In the genomic region with DNA sequence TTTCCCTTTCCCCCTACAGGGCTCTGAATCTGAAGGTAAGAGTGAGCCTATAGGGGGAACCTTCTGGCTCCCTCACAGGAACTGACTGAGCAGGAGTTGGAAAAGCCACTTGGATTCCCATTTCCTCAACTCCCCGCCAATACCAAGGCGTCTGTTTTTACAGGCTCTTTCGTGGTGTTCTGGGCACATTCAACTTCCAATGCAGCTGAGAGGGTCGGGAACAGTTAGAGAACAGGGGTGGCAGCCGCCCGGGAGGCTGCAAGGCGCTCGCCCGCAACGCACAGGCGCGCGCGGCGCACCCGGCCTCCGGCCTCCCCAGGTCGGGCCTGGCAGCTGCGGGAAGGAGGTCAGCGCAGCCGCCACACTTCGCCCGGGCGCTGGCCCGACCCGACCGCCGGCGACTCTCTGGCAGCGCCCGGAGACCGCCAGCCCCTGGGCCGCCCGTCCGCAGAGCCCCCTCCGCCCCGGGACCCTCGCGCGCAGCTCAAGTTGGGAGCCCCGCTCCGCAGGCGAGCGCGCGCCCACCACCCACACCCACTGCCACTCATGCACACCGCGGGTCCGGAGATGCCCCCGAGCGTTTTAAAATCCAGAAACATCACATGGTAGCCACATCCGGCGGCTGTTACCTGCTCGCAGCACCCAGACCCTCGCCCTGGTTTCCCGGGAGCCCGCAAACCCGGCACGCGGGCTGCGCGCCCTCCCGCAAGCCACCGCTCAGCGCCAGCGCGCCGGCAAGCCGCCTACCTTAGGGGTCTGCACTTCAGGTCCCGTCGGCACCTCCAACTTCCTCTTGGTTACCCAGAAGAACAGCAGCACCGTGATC, we compare ENCODE assay signal across 8 cellular contexts. TPM values are rescaled to one million over a fixed set of nuclear protein-coding genes. Genes with fewer than 3 reads are reported as not detected.
DNase-seq lines count a peak whose midpoint lies in the region; ATAC-seq, FAIRE-seq and TF ChIP-seq lines count a peak whose summit lies in the region.

No MANE protein-coding gene starts in this region.

- ATAC-seq in CD4-positive, alpha-beta T cell (ENCODE audit: poor library complexity): no peak
- ATAC-seq in HG03066 (IDR thresholded peaks at IDR 0.05; ENCODE audit: low read depth, unreplicated experiment): peak; percentile 22
- ATAC-seq in activated naive CD8-positive, alpha-beta T cell treated with anti-CD3 and anti-CD28 coated beads, Interleukin-2, amount 50 U/mL, for 24 hours: peak; percentile 12

- no peak for FAIRE-seq in H54 (lab: Jason Lieb, UNC)

- no peak for DNase-seq in CD4-positive, alpha-beta T cell
- DNase-seq in activated naive CD8-positive, alpha-beta T cell treated with anti-CD3 and anti-CD28 coated beads, Interleukin-2, amount 50 U/mL, for 24 hours: peak; percentile 6
- DNase-seq in iPS-NIHi7 (ENCODE audit: extremely low spot score) (peak; percentile 59), stomach (no peak), UCSD-AML1 (lab: John Stamatoyannopoulos, UW; ENCODE audit: unreplicated experiment) (no peak), T1000 (lab: John Stamatoyannopoulos, UW) (no peak), H54 (ENCODE audit: insufficient read length, low spot score) (no peak)

- no peak for TF ChIP-seq POLR2A in stomach (IDR thresholded peaks at IDR 0.05)
- no peak for TF ChIP-seq POLR2A in H54 (IDR thresholded peaks at IDR 0.05; ENCODE audit: low read depth, low read length)

- POLR2A ChIA-PET in CD4-positive, alpha-beta T cell (lab: Charles Lee): no interaction called here

- peak overlapping the region; percentile 46 for H3K4me3 Mint-ChIP-seq in CD4-positive, alpha-beta T cell
- H3K4me3 Mint-ChIP-seq in activated naive CD8-positive, alpha-beta T cell treated with anti-CD3 and anti-CD28 coated beads, Interleukin-2, amount 50 U/mL, for 24 hours: peak overlapping the region; percentile 65

- H3K36me3 ChIP-seq in stomach: no peaks in the 10 kb centered on the region

- no peaks in the 10 kb centered on the region for H3K9me3 ChIP-seq in CD4-positive, alpha-beta T cell (ENCODE audit: control insufficient read depth, low read length)
- H3K9me3 ChIP-seq in stomach: no peaks in the 10 kb centered on the region

- no peak for TF ChIP-seq EP300 in stomach (IDR thresholded peaks at IDR 0.05)

- no peaks in the 10 kb centered on the region for H3K9me3 Mint-ChIP-seq in CD4-positive, alpha-beta T cell
- no peaks in the 10 kb centered on the region for H3K9me3 Mint-ChIP-seq in activated naive CD8-positive, alpha-beta T cell treated with anti-CD3 and anti-CD28 coated beads, Interleukin-2, amount 50 U/mL, for 24 hours

- CTCF ChIA-PET in CD4-positive, alpha-beta T cell (lab: Charles Lee): no interaction called here

- H3K27me3 Mint-ChIP-seq in CD4-positive, alpha-beta T cell: peaks cover 71% of the 10 kb centered on the region
- H3K27me3 Mint-ChIP-seq in activated naive CD8-positive, alpha-beta T cell treated with anti-CD3 and anti-CD28 coated beads, Interleukin-2, amount 50 U/mL, for 24 hours: peaks cover 41% of the 10 kb centered on the region

- H3K27me3 ChIP-seq in CD4-positive, alpha-beta T cell (ENCODE audit: control insufficient read depth, insufficient read depth, low read length): peaks cover 61% of the 10 kb centered on the region
- peaks cover 4 to 66% (median 33%) of the 10 kb centered on the region in 3 donors for H3K27me3 ChIP-seq in stomach

- 1 to 3% (median 1%) methylated on average over 38 to 72 of the region's 72 CpGs for WGBS in stomach, 5 donors

- H3K4me1 Mint-ChIP-seq in CD4-positive, alpha-beta T cell (ENCODE audit: low read depth): peaks cover 7% of the 10 kb centered on the region
- H3K4me1 Mint-ChIP-seq in activated naive CD8-positive, alpha-beta T cell treated with anti-CD3 and anti-CD28 coated beads, Interleukin-2, amount 50 U/mL, for 24 hours: peaks cover 10% of the 10 kb centered on the region

- H3K4me3 ChIP-seq in stomach: peak overlapping the region; percentile 47 to 69 (median 62)

- no peak overlapping the region for H3K27ac Mint-ChIP-seq in CD4-positive, alpha-beta T cell
- H3K27ac Mint-ChIP-seq in activated naive CD8-positive, alpha-beta T cell treated with anti-CD3 and anti-CD28 coated beads, Interleukin-2, amount 50 U/mL, for 24 hours: no peak overlapping the region

- intact Hi-C loops in CD4-positive, alpha-beta T cell (cut with DNase I, micrococcal nuclease): no loop called here
- intact Hi-C loops in stomach (cut with DNase I; ENCODE audit: low total_unique reads): no loop called here

- TF ChIP-seq CTCF in CD4-positive, alpha-beta T cell (IDR thresholded peaks at IDR 0.05): no peak
- no peak for TF ChIP-seq CTCF in stomach (IDR thresholded peaks at IDR 0.05)

- H3K27ac ChIP-seq in CD4-positive, alpha-beta T cell (ENCODE audit: low read depth, low read length): no peak overlapping the region
- peak overlapping the region in 1 of 5 donors; percentile 10 for H3K27ac ChIP-seq in stomach

- H3K4me1 ChIP-seq in stomach: peaks cover 14 to 25% (median 20%) of the 10 kb centered on the region in 4 donors

- H3K36me3 Mint-ChIP-seq in CD4-positive, alpha-beta T cell (ENCODE audit: low read depth): no peaks in the 10 kb centered on the region
- no peaks in the 10 kb centered on the region for H3K36me3 Mint-ChIP-seq in activated naive CD8-positive, alpha-beta T cell treated with anti-CD3 and anti-CD28 coated beads, Interleukin-2, amount 50 U/mL, for 24 hours (ENCODE audit: low read depth)

RNA-seq across cellular contexts. Expression of a gene that starts 0.8 kb away (rescaled TPM):
- total RNA-seq in CD4-positive, alpha-beta T cell: not detected
- 10 to 100 TPM in 1 of 5 donors, 1 to 10 TPM in 1, not detected in 3; 1.1 to 11.6 TPM for total RNA-seq in stomach
- polyA plus RNA-seq in stomach: 10 to 100 TPM in 1 of 3 donors, 1 to 10 TPM in 1, under 1 TPM in 1; 0.93 to 15.6 (median 1.4) TPM

Comparison
In these comparisons a context has a peak if more than half of its experiments do, and no peak if none do; other contexts are left out.
1. DNase-seq: peak in activated naive CD8-positive, alpha-beta T cell treated with anti-CD3 and anti-CD28 coated beads, Interleukin-2, amount 50 U/mL, for 24 hours (single experiment) and iPS-NIHi7 (single experiment); none in CD4-positive, alpha-beta T cell (0 of 10), stomach (single experiment), UCSD-AML1 (single experiment), T1000 (single experiment) and H54 (single experiment).